ENCODE assay signal across 8 cellular contexts in genomic region chr1:20395255-20395654, GRCh38.
"Had no signal": no experiment of that assay in that cellular context is flagged by ENCODE, and none has a peak within 500 bp of the region (broad histone marks: within the 10 kb centered on the region; RNA-seq: fewer than 3 reads in every experiment).

No MANE protein-coding gene starts in this region.

- ATAC-seq: GM12878 had no signal

- H3K4me3 ChIP-seq: GM12878 had no signal

- FAIRE-seq: G401.6, GM12878, GM12891, GM12892, GM18507, GM19239 had no signal

- DNase-seq: GDM1, GF-D8 had no signal
